Comparison of ENCODE assay signal across 1 cellular context in the genomic region with DNA sequence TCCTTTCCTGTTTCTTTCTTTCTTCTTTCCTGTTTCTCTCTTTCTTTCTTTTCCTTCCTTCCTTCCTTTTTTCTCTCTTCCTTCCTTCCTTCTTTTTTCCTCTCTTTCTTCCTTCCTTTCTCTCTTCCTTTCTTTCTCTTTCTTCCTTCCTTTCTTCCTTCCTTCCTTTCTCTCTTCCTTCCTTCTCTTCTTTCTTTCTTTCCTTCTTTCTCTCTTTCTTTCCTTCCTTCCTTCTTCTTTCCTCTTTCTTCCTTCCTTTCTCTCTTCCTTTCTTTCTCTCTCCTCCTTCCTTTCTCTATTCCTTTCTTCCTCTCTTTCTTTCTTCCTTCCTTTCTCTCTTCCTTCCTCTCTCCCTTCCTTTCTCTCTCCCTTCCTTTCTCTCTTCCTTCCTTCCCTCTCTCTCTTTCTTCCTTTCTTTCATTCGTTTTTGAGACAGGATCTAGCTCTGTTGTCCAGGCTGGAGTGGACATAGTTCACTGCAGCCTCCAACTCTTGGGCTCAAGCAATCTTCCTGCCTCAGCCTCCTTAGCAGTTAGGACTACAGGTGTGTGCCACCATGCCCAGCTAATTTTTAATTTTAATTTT.
TF ChIP-seq lines count a peak whose summit lies in the region.

No MANE protein-coding gene starts in this region.

TF ChIP-seq in K562, 482 proteins besides CTCF, POLR2A, EP300 and RAD21 (continued from another document):
- TF ChIP-seq, protein P1, sequence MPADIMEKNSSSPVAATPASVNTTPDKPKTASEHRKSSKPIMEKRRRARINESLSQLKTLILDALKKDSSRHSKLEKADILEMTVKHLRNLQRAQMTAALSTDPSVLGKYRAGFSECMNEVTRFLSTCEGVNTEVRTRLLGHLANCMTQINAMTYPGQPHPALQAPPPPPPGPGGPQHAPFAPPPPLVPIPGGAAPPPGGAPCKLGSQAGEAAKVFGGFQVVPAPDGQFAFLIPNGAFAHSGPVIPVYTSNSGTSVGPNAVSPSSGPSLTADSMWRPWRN (IDR thresholded peaks at IDR 0.05; ENCODE audit: low read depth), result no peak
- TF ChIP-seq, protein P2, sequence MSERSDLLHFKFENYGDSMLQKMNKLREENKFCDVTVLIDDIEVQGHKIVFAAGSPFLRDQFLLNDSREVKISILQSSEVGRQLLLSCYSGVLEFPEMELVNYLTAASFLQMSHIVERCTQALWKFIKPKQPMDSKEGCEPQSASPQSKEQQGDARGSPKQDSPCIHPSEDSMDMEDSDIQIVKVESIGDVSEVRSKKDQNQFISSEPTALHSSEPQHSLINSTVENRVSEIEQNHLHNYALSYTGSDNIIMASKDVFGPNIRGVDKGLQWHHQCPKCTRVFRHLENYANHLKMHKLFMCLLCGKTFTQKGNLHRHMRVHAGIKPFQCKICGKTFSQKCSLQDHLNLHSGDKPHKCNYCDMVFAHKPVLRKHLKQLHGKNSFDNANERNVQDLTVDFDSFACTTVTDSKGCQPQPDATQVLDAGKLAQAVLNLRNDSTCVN (CRISPR knock-in tag; IDR thresholded peaks at IDR 0.05), result peak; percentile 73; the same call in 1 of the 2 replicates
- peak; percentile 65 for TF ChIP-seq OTX1 (CRISPR knock-in tag; IDR thresholded peaks at IDR 0.05)
- TF ChIP-seq ARHGAP35 (IDR thresholded peaks at IDR 0.05; ENCODE audit: partially characterized antibody), result peak; percentile 49
- TF ChIP-seq, protein P3, sequence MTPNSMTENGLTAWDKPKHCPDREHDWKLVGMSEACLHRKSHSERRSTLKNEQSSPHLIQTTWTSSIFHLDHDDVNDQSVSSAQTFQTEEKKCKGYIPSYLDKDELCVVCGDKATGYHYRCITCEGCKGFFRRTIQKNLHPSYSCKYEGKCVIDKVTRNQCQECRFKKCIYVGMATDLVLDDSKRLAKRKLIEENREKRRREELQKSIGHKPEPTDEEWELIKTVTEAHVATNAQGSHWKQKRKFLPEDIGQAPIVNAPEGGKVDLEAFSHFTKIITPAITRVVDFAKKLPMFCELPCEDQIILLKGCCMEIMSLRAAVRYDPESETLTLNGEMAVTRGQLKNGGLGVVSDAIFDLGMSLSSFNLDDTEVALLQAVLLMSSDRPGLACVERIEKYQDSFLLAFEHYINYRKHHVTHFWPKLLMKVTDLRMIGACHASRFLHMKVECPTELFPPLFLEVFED (CRISPR knock-in tag; conservative IDR thresholded peaks at IDR 0.05), result peak; percentile 71; the same call in 1 of the 2 replicates
